Comparison of ENCODE assay signal across 8 cellular contexts in the genomic region with DNA sequence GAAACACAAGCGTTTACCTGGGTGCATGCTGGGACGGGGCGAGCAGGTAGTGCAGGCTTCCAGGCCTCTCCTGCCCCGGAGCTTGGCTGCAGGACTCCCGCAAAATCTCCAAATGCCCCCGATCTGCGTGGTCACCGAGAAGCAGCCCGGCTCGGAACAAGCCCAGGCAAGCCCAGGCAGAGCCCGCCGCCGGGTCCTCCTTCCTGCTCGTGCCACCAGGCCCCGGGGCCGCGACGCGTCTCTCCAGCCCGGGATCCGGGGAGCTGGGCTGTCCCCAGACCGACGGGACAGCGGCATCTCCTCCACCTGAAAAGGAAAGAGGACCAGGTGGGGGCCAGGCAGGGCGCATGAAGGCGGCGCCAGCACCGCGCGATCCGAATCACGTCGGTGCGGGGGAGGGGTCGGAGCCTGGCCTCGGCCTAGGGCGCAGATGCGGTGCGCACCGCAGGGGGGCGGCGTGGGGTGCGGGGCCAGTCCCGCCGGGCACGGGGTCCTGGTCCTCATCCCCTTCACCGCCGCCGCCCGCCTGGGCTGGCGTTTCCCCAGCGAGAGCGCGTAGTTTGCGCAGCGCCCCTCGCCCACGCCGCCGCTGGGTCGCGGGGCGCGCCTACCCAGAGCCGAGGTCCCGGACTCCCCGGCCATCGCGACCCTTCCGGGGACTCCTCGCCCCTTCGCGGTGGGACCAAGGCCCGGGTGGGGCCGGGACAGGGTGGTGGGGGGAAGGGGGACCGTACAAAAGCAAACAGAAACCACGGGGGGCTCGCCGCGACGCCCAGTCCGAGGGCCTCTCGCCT. TPM values are rescaled to one million over a fixed set of nuclear protein-coding genes. Genes with fewer than 3 reads are reported as not detected.
A peak's percentile ranks its signal among the peaks of the same experiment; 100 is the strongest.
DNase-seq lines count a peak whose midpoint lies in the region; ATAC-seq, FAIRE-seq and TF ChIP-seq lines count a peak whose summit lies in the region.

No MANE protein-coding gene starts in this region.

- H2AFZ ChIP-seq in ACC112 (ENCODE audit: low read length, unreplicated experiment): peak overlapping the region; percentile 46

- peak; percentile 33 for TF ChIP-seq CTCF in bronchial epithelial cell (IDR thresholded peaks at IDR 0.05; ENCODE audit: insufficient read depth, low read length, severe bottlenecking)

- FAIRE-seq in bronchial epithelial cell (lab: Jason Lieb, UNC): no peak
- FAIRE-seq in HTR-8/SVneo (lab: Jason Lieb, UNC): no peak

- H3K27me3 ChIP-seq in ACC112 (ENCODE audit: insufficient read depth, low read length) (no peaks in the 10 kb centered on the region), MG63 (no peaks in the 10 kb centered on the region), bronchial epithelial cell (ENCODE audit: control insufficient read depth, insufficient read depth, low read length) (no peaks in the 10 kb centered on the region), stomach smooth muscle (ENCODE audit: control insufficient read depth in 1 of 2, insufficient read depth in 2 of 2, low read length in 2 of 2) (peaks cover 0 to 5% of the 10 kb centered on the region in 2 donors)

- intact Hi-C loops in left colon (cut with DNase I, micrococcal nuclease): no loop called here

- H3K4me3 ChIP-seq in ACC112 (ENCODE audit: low read depth, low read length) (peak overlapping the region; percentile 89), MG63 (peak overlapping the region; percentile 56), bronchial epithelial cell (ENCODE audit: low read depth, low read length) (peak overlapping the region; percentile 58), stomach smooth muscle (ENCODE audit: low read length in 2 of 2) (peak overlapping the region; percentile 78 to 90)

- peak; percentile 80 for ATAC-seq in left colon

- H3K36me3 ChIP-seq in ACC112 (ENCODE audit: insufficient read depth, low read length): no peaks in the 10 kb centered on the region; the same call in 1 of the 2 replicates
- no peaks in the 10 kb centered on the region for H3K36me3 ChIP-seq in MG63
- H3K36me3 ChIP-seq in bronchial epithelial cell (ENCODE audit: control insufficient read depth, insufficient read depth, low read length): peaks cover 5% of the 10 kb centered on the region
- H3K36me3 ChIP-seq in stomach smooth muscle (ENCODE audit: control insufficient read depth in 2 of 2, insufficient read depth in 2 of 2, low read length in 2 of 2): no peaks in the 10 kb centered on the region

- peak; percentile 49 for DNase-seq in MG63
- DNase-seq in bronchial epithelial cell (ENCODE audit: low read depth): peak; percentile 55
- peak; percentile 55 to 66 for DNase-seq in left colon
- DNase-seq in HTR-8/SVneo (ENCODE audit: insufficient read length, low spot score): no peak
- DNase-seq in cerebellum (ENCODE audit: low spot score): no peak

- peak overlapping the region; percentile 51 to 68 for H3K9ac ChIP-seq in stomach smooth muscle (ENCODE audit: low read length in 2 of 2)

- peaks cover 38% of the 10 kb centered on the region for H3K79me2 ChIP-seq in ACC112 (ENCODE audit: control insufficient read depth, insufficient read depth, low read length, unreplicated experiment)

- peak overlapping the region; percentile 65 for H3K27ac ChIP-seq in ACC112 (ENCODE audit: low read depth, low read length)
- H3K27ac ChIP-seq in stomach smooth muscle (ENCODE audit: low read length): no peak overlapping the region

- H3K4me1 ChIP-seq in ACC112 (ENCODE audit: control insufficient read depth, insufficient read depth, low read length, unreplicated experiment) (peaks cover 11% of the 10 kb centered on the region), stomach smooth muscle (ENCODE audit: control insufficient read depth, insufficient read depth, low read length) (peaks cover 33% of the 10 kb centered on the region)

- no peaks in the 10 kb centered on the region for H3K9me3 ChIP-seq in MG63
- no peaks in the 10 kb centered on the region for H3K9me3 ChIP-seq in stomach smooth muscle (ENCODE audit: control insufficient read depth in 2 of 2, low read length in 2 of 2)

- peak; percentile 38 for TF ChIP-seq POLR2A in GM15510 (IDR thresholded peaks at IDR 0.05; ENCODE audit: borderline replicate concordance, extremely low read depth, insufficient read length)

RNA-seq across cellular contexts. Expression of gene H6PD, which starts 52.4 kb away (rescaled TPM):
- total RNA-seq in MG63 (2014; rRNA removed; shearing (Covaris generic); ENCODE audit: low replicate concordance): 14.1 and 16.7 TPM in 2 replicates
- total RNA-seq in bronchial epithelial cell (5.5 and 9.9 TPM in 2 replicates), left colon (10 to 100 TPM; 33.4 to 34.9 TPM), cerebellum (10.1 TPM)

RNA-seq across cellular contexts. Expression of gene GPR157, which starts 53.3 kb away (rescaled TPM):
- 3.1 and 5.2 TPM in 2 replicates for total RNA-seq in MG63 (2014; rRNA removed; shearing (Covaris generic); ENCODE audit: low replicate concordance)
- total RNA-seq in bronchial epithelial cell (44.0 and 69.6 TPM in 2 replicates), left colon (10 to 100 TPM in 1 of 2 donors, 1 to 10 TPM in 1; 9.1 to 14.2 TPM), cerebellum (0.45 TPM)

Comparison
In these comparisons a context has a peak if more than half of its experiments do, and no peak if none do; other contexts are left out.
1. DNase-seq: peak in MG63 (single experiment), bronchial epithelial cell (single experiment) and left colon (2 of 2); none in HTR-8/SVneo (single experiment) and cerebellum (single experiment).
2. Peak in every context shown above with its lines, with median percentiles within 50 percentile points of each other: H3K4me3 ChIP-seq.